ENCODE assay signal across 8 cellular contexts in the genomic region with DNA sequence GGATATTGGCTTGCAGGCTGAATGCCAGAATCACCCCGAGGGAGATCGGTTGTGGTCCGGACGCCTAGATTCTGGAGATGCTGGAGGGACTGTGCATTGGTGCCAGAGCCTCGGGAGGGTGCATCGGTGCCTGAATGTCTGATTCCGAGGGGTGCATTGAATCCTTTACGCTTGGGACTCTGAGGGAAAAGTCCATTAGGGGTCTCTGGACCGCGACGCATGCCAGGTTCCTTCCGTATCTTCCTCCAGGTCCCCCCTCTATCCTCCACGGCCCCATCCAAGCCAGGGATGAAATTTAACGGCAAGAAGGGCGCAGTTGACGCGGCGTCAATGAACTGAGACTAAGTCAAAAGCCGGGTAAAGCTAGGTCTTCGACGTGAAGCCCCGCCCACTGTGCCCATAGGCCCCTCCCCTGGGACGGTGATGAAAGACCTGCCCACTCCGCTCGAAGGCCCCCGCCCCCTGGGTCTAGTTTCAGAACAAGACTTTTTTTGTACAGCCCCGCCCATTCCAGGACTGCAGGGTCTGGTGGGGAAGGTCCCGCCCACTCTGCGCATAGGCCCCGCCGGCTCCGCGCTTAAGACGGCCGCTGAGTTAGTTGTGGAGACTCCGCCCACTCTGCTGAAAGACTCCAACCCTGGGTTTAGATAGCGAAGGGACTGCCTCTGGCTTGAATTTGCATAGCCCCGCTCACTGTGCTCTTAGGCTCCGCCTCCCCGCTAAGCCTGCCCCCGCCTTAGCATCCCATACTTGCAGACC. TPM values are rescaled to one million over a fixed set of nuclear protein-coding genes. Genes with fewer than 3 reads are reported as not detected.
DNase-seq lines count a peak whose midpoint lies in the region; ATAC-seq and TF ChIP-seq lines count a peak whose summit lies in the region.

No MANE protein-coding gene starts in this region.

- H3K36me3 Mint-ChIP-seq in T-helper 2 cell treated with Interferon-gamma antibody and Interleukin-4, amounts not matched to agents 5 μg/mL and 100 μg/mL, for 36 hours (ENCODE audit: low read depth), result peaks cover 15% of the 10 kb centered on the region

- H3K4me3 ChIP-seq in GM12865 (ENCODE audit: low read depth, low read length) (peak overlapping the region; percentile 84), ascending aorta (peak overlapping the region; percentile 73 to 75), right atrium auricular region (peak overlapping the region; percentile 48 to 70), prostate gland (peak overlapping the region; percentile 48 to 51)

- WGBS in prostate gland, result under 1% methylated on average over 41 of the region's 41 CpGs

- intact Hi-C loops in ascending aorta (cut with DNase I), result loop anchor here (1.0 to 5.0 kb wide), 6 partner anchors 29 to 769 kb away; partner anchors contain the start of genes IRGQ, PHLDB3, PINLYP and SMG9
- intact Hi-C loops in prostate gland (cut with DNase I), result loop anchor here (2.0 to 10.0 kb wide), 2 partner anchors 61 to 221 kb away; partner anchors contain the start of gene SMG9

- H3K27ac ChIP-seq in ascending aorta (peak overlapping the region; percentile 84 to 92), right atrium auricular region (peak overlapping the region; percentile 88 to 90), prostate gland (peak overlapping the region; percentile 88 to 93)

- H3K9me3 Mint-ChIP-seq in T-helper 2 cell treated with Interferon-gamma antibody and Interleukin-4, amounts not matched to agents 5 μg/mL and 100 μg/mL, for 36 hours, result no peaks in the 10 kb centered on the region

- H3K4me3 Mint-ChIP-seq in T-helper 2 cell treated with Interferon-gamma antibody and Interleukin-4, amounts not matched to agents 5 μg/mL and 100 μg/mL, for 36 hours, result peak overlapping the region; percentile 86

- H3K27ac Mint-ChIP-seq in T-helper 2 cell treated with Interferon-gamma antibody and Interleukin-4, amounts not matched to agents 5 μg/mL and 100 μg/mL, for 36 hours, result peak overlapping the region; percentile 95

- H3K4me1 ChIP-seq in ascending aorta (peaks cover 0 to 22% of the 10 kb centered on the region in 2 donors), right atrium auricular region (peaks cover 0 to 24% of the 10 kb centered on the region in 2 donors), prostate gland (replicated peaks) (peaks cover 2% of the 10 kb centered on the region)

- H3K27me3 Mint-ChIP-seq in T-helper 2 cell treated with Interferon-gamma antibody and Interleukin-4, amounts not matched to agents 5 μg/mL and 100 μg/mL, for 36 hours (ENCODE audit: low read depth), result no peaks in the 10 kb centered on the region

- peaks cover 13% of the 10 kb centered on the region for H3K4me1 Mint-ChIP-seq in T-helper 2 cell treated with Interferon-gamma antibody and Interleukin-4, amounts not matched to agents 5 μg/mL and 100 μg/mL, for 36 hours (ENCODE audit: low read depth)

- peaks cover 4 to 12% of the 10 kb centered on the region in 2 donors for H3K36me3 ChIP-seq in ascending aorta
- H3K36me3 ChIP-seq in right atrium auricular region, result no peaks in the 10 kb centered on the region
- H3K36me3 ChIP-seq in prostate gland, result no peaks in the 10 kb centered on the region

- peak; percentile 63 for ATAC-seq in HG02852 (IDR thresholded peaks at IDR 0.05; ENCODE audit: unreplicated experiment)

- H3K27me3 ChIP-seq in ascending aorta (no peaks in the 10 kb centered on the region), right atrium auricular region (no peaks in the 10 kb centered on the region), prostate gland (replicated peaks; ENCODE audit: insufficient read depth) (no peaks in the 10 kb centered on the region)

- H3K9me3 ChIP-seq in ascending aorta, result peaks cover 0 to 4% of the 10 kb centered on the region in 2 donors
- H3K9me3 ChIP-seq in right atrium auricular region, result peaks cover 0 to 4% of the 10 kb centered on the region in 2 donors
- H3K9me3 ChIP-seq in prostate gland, result no peaks in the 10 kb centered on the region

- no peak for TF ChIP-seq CTCF in GM12865 (IDR thresholded peaks at IDR 0.05; ENCODE audit: insufficient read depth, low read depth, low read length, missing control alignments)
- no peak for TF ChIP-seq CTCF in ascending aorta (IDR thresholded peaks at IDR 0.05)
- no peak for TF ChIP-seq CTCF in right atrium auricular region (IDR thresholded peaks at IDR 0.05)
- no peak for TF ChIP-seq CTCF in prostate gland (IDR thresholded peaks at IDR 0.05)

- TF ChIP-seq POLR2A in prostate gland (IDR thresholded peaks at IDR 0.05), result peak; percentile 51

- DNase-seq in GM12865 (ENCODE audit: low read depth) (peak; percentile 98), NCI-H1694 treated with DMSO at 0.1 percent for 48 hours (lab: John Stamatoyannopoulos, UW) (peak; percentile 85), ascending aorta (ENCODE audit: low spot score in 2 of 2) (peak; percentile 99 to 100), right atrium auricular region (ENCODE audit: low spot score) (peak; percentile 99), prostate gland (ENCODE audit: low spot score) (peak; percentile 100), ureter (ENCODE audit: low spot score) (peak; percentile 99)
- peak; percentile 95 for DNase-seq in T-helper 2 cell treated with Interferon-gamma antibody and Interleukin-4, amounts not matched to agents 5 μg/mL and 100 μg/mL, for 36 hours (ENCODE audit: low spot score)

RNA-seq across cellular contexts. Expression of gene ZNF575, which starts 0.7 kb away (rescaled TPM):
- not detected for total RNA-seq in ascending aorta
- total RNA-seq in right atrium auricular region, result under 1 TPM in 1 of 2 donors, not detected in 1; 0.39 TPM
- total RNA-seq in prostate gland, result 1 to 10 TPM in 1 of 2 donors, not detected in 1; 2.0 TPM
- total RNA-seq in ureter, result 2.1 TPM

RNA-seq across cellular contexts. Expression of gene ETHE1, which starts 6.7 kb away (rescaled TPM):
- total RNA-seq in ascending aorta, result 118 TPM
- 10 to 100 TPM; 17.9 to 25.4 TPM for total RNA-seq in right atrium auricular region
- 100 to 1,000 TPM in 1 of 2 donors, 10 to 100 TPM in 1; 32.8 to 122 TPM for total RNA-seq in prostate gland
- 37.4 TPM for total RNA-seq in ureter

RNA-seq across cellular contexts. Expression of gene PHLDB3, which starts 29.2 kb away (rescaled TPM):
- total RNA-seq in ascending aorta (1.8 TPM), right atrium auricular region (1 to 10 TPM; 3.6 to 7.7 TPM), prostate gland (10 to 100 TPM; 43.5 to 54.5 TPM), ureter (39.5 TPM)

RNA-seq across cellular contexts. Expression of gene XRCC1, which starts 41.6 kb away (rescaled TPM):
- total RNA-seq in ascending aorta (6.4 TPM), right atrium auricular region (10 to 100 TPM; 14.3 to 14.9 TPM), prostate gland (10 to 100 TPM; 25.8 to 52.5 TPM), ureter (20.3 TPM)

RNA-seq across cellular contexts. Expression of gene PINLYP, which starts 41.9 kb away (rescaled TPM):
- total RNA-seq in ascending aorta, result 2.2 TPM
- total RNA-seq in right atrium auricular region, result 1 to 10 TPM; 1.6 to 4.5 TPM
- 1 to 10 TPM; 4.8 to 7.8 TPM for total RNA-seq in prostate gland
- total RNA-seq in ureter, result 11.8 TPM

Comparison
In these comparisons a context has a peak if more than half of its experiments do, and no peak if none do; other contexts are left out.
1. Peak in every context shown above with its lines: DNase-seq, ATAC-seq, H3K4me3 ChIP-seq and H3K27ac ChIP-seq.